ENCODE assay signal across 15 cellular contexts in genomic region chr7:96685755-96686154, GRCh38. TPM values are rescaled to one million over a fixed set of nuclear protein-coding genes. Genes with fewer than 3 reads are reported as not detected.
A peak's percentile ranks its signal among the peaks of the same experiment; 100 is the strongest.
DNase-seq lines count a peak whose midpoint lies in the region; ATAC-seq and TF ChIP-seq lines count a peak whose summit lies in the region.
"Had no signal": no experiment of that assay in that cellular context is flagged by ENCODE, and none has a peak within 500 bp of the region (broad histone marks: within the 10 kb centered on the region; RNA-seq: fewer than 3 reads in every experiment).

No MANE protein-coding gene starts in this region.

- no peaks in the 10 kb centered on the region for H3K27me3 Mint-ChIP-seq in Caco-2 (ENCODE audit: insufficient read depth, unreplicated experiment)
- H3K27me3 Mint-ChIP-seq: activated B cell treated with CpG ODN at 0.5 μM for 24 hours; activated naive CD8-positive, alpha-beta T cell; memory B cell had no signal

- TF ChIP-seq POLR2A in adrenal gland (IDR thresholded peaks at IDR 0.05), result no peak

- ATAC-seq in GM18508 (IDR thresholded peaks at IDR 0.05; ENCODE audit: insufficient read depth, unreplicated experiment), result peak; percentile 67
- ATAC-seq in GM19455 (IDR thresholded peaks at IDR 0.05; ENCODE audit: unreplicated experiment), result peak; percentile 89
- peak; percentile 59 for ATAC-seq in HG02938 (IDR thresholded peaks at IDR 0.05; ENCODE audit: unreplicated experiment)
- ATAC-seq: Right ventricle myocardium inferior had no signal

- TF ChIP-seq CTCF in Loucy (conservative IDR thresholded peaks at IDR 0.05; ENCODE audit: low read length) (no peak), GM10248 (IDR thresholded peaks at IDR 0.05; ENCODE audit: control extremely low read depth, extremely low read depth, low read depth, missing control alignments) (no peak), adrenal gland (IDR thresholded peaks at IDR 0.05) (no peak), Caco-2 (IDR thresholded peaks at IDR 0.05; ENCODE audit: insufficient read depth in 1 of 2, low read depth in 1 of 2, low read length in 1 of 2, severe bottlenecking in 1 of 2, unreplicated experiment in 1 of 2) (no peak)

- H3K9me3 Mint-ChIP-seq in Caco-2 (ENCODE audit: unreplicated experiment), result peaks cover 24% of the 10 kb centered on the region
- H3K9me3 Mint-ChIP-seq: activated B cell treated with CpG ODN at 0.5 μM for 24 hours had no signal

- POLR2A ChIA-PET in GM10248 (lab: Yijun Ruan, JAX), result no interaction called here
- POLR2A ChIA-PET in Caco-2 (lab: Charles Lee), result no interaction called here

- no peak overlapping the region for H3K9ac ChIP-seq in Loucy (ENCODE audit: low read depth, low read length, poor library complexity, severe bottlenecking)

- peaks cover 19% of the 10 kb centered on the region for H3K36me3 Mint-ChIP-seq in Caco-2 (ENCODE audit: insufficient read depth, unreplicated experiment)

- H4K20me1 ChIP-seq in Loucy (ENCODE audit: insufficient read depth, low read length, poor library complexity, severe bottlenecking), result peaks cover 13% of the 10 kb centered on the region

- H3K36me3 ChIP-seq in Loucy (ENCODE audit: insufficient read depth, low read length) (peaks cover 21% of the 10 kb centered on the region; the same call in 1 of the 2 replicates), adrenal gland (replicated peaks in 1 of 2) (no peaks in the 10 kb centered on the region), Caco-2 (ENCODE audit: control insufficient read depth, insufficient read depth, low read length) (no peaks in the 10 kb centered on the region; the same call in 1 of the 2 replicates)

- H3K4me1 ChIP-seq in Loucy (ENCODE audit: insufficient read depth, low read length, poor library complexity, severe bottlenecking) (peaks cover 13% of the 10 kb centered on the region), adrenal gland (replicated peaks in 1 of 2) (peaks cover 0 to 20% of the 10 kb centered on the region in 2 donors), Caco-2 (no peaks in the 10 kb centered on the region)

- peaks cover 22% of the 10 kb centered on the region; the same call in 1 of the 2 replicates for H3K79me2 ChIP-seq in Loucy (ENCODE audit: insufficient read depth, low read length)

- WGBS in adrenal gland, 4 donors, result 83 to 100% (median 90%) methylated on average over 1 of the region's 1 CpG

- H3K9me2 ChIP-seq in Loucy (replicated peaks; ENCODE audit: low read depth, low read length), result no peaks in the 10 kb centered on the region

- DNase-seq in GM10248 (ENCODE audit: extremely low spot score), result no peak
- no peak for DNase-seq in GM19240 (ENCODE audit: insufficient read length, low spot score)
- no peak for DNase-seq in adrenal gland
- DNase-seq in Caco-2, result no peak
- DNase-seq: activated B cell treated with CpG ODN at 0.5 μM for 24 hours, dorsolateral prefrontal cortex, NCI-H2107, transverse colon had no signal

- no peaks in the 10 kb centered on the region for H3F3A ChIP-seq in Loucy (ENCODE audit: low read depth)

- H3K4me1 Mint-ChIP-seq in Caco-2 (ENCODE audit: low read depth, unreplicated experiment), result no peaks in the 10 kb centered on the region

- no peak overlapping the region for H2AFZ ChIP-seq in Loucy (ENCODE audit: low read length)

- no peaks in the 10 kb centered on the region for H3K27me3 ChIP-seq in Loucy (ENCODE audit: insufficient read depth, low read length, poor library complexity, severe bottlenecking)
- no peaks in the 10 kb centered on the region for H3K27me3 ChIP-seq in adrenal gland
- no peaks in the 10 kb centered on the region for H3K27me3 ChIP-seq in Caco-2 (replicated peaks; ENCODE audit: control insufficient read depth, insufficient read depth, low read length)
- H3K27me3 ChIP-seq: dorsolateral prefrontal cortex, transverse colon had no signal

- H3K4me3 ChIP-seq in Loucy (ENCODE audit: low read length, poor library complexity, severe bottlenecking), result no peak overlapping the region
- no peak overlapping the region for H3K4me3 ChIP-seq in adrenal gland
- no peak overlapping the region for H3K4me3 ChIP-seq in Caco-2 (ENCODE audit: low read depth, low read length)
- H3K4me3 ChIP-seq: dorsolateral prefrontal cortex, transverse colon had no signal

- H3K9me3 ChIP-seq in Loucy (ENCODE audit: insufficient read depth, low read depth, low read length) (no peaks in the 10 kb centered on the region), adrenal gland (replicated peaks in 1 of 3) (no peaks in the 10 kb centered on the region), Caco-2 (peaks cover 2% of the 10 kb centered on the region; the same call in 1 of the 2 replicates)
- H3K9me3 ChIP-seq: transverse colon had no signal

- BruUV-seq in Caco-2 (replicated peaks; lab: Mats Ljungman, UMichigan), result no TSS peak

- H3K27ac ChIP-seq in adrenal gland, result no peak overlapping the region
- H3K27ac ChIP-seq: dorsolateral prefrontal cortex, transverse colon had no signal

- CTCF ChIA-PET in GM10248 (lab: Yijun Ruan, JAX) (interaction anchor here (1.7 to 1.8 kb wide), 2 partner anchors 9 to 14 kb away, joined by 4 read pairs; no protein-coding TSS in a partner anchor), Caco-2 (lab: Charles Lee) (no interaction called here)

- intact Hi-C loops in adrenal gland (cut with DNase I), result no loop called here
- intact Hi-C loops in Caco-2 (cut with micrococcal nuclease; ENCODE audit: unreplicated experiment), result no loop called here

- H3K4me3 Mint-ChIP-seq in Caco-2 (ENCODE audit: unreplicated experiment), result no peak overlapping the region
- H3K4me3 Mint-ChIP-seq: activated B cell treated with CpG ODN at 0.5 μM for 24 hours; activated naive CD8-positive, alpha-beta T cell; memory B cell had no signal

- peak overlapping the region; percentile 32 for H3K4me2 ChIP-seq in Loucy (ENCODE audit: low read depth, low read length, poor library complexity, severe bottlenecking)

- H3K27ac Mint-ChIP-seq in Caco-2 (ENCODE audit: unreplicated experiment), result no peak overlapping the region
- H3K27ac Mint-ChIP-seq: activated B cell treated with CpG ODN at 0.5 μM for 24 hours; activated naive CD8-positive, alpha-beta T cell; memory B cell had no signal

RNA-seq across cellular contexts. Expression of gene SEM1, which starts 23.9 kb away (rescaled TPM):
- total RNA-seq in adrenal gland, result 10 to 100 TPM in 7 of 8 donors, 1 to 10 TPM in 1; 8.9 to 67.1 (median 48.2) TPM
- 100 to 1,000 TPM; 112 to 483 (median 200) TPM for polyA plus RNA-seq in adrenal gland
- 116 and 123 TPM in 2 replicates for total RNA-seq in Caco-2 (2022)
